14 cellular contexts compared by ENCODE assay signal in genomic region chr17:17345686-17346427, GRCh38. TPM values are rescaled to one million over a fixed set of nuclear protein-coding genes. Genes with fewer than 3 reads are reported as not detected.
DNase-seq lines count a peak whose midpoint lies in the region; TF ChIP-seq lines count a peak whose summit lies in the region.
"Had no signal": no experiment of that assay in that cellular context is flagged by ENCODE, and none has a peak within 500 bp of the region (broad histone marks: within the 10 kb centered on the region; RNA-seq: fewer than 3 reads in every experiment).

No MANE protein-coding gene starts in this region.

- H3K27ac ChIP-seq in stomach: no peak overlapping the region
- H3K27ac ChIP-seq: BLaER1 had no signal

- H3K9me3 Mint-ChIP-seq in neural crest cell: no peaks in the 10 kb centered on the region
- H3K9me3 Mint-ChIP-seq: CD8-positive, alpha-beta memory T cell had no signal

- H3K27me3 ChIP-seq in stomach: no peaks in the 10 kb centered on the region
- H3K27me3 ChIP-seq: BLaER1 had no signal

- DNase-seq in activated effector memory CD4-positive, alpha-beta T cell treated with anti-CD3 and anti-CD28 coated beads, Interleukin-2, amount 50 U/mL, for 16 hours: peak; percentile 27
- DNase-seq in activated effector memory CD4-positive, alpha-beta T cell treated with Interleukin-2 at 50 U/mL for 16 hours: no peak
- peak; percentile 44 for DNase-seq in ecto neural progenitor cell (ENCODE audit: low spot score)
- DNase-seq in neural crest cell (ENCODE audit: low read depth, low spot score): no peak
- DNase-seq in stomach: peak; percentile 13
- DNase-seq in T-helper 9 cell: no peak
- no peak for DNase-seq in KBM-7
- DNase-seq in NCI-H1092 (lab: John Stamatoyannopoulos, UW): no peak
- DNase-seq: CD8-positive, alpha-beta memory T cell; DMS79 treated with DMSO at 0.1 percent for 48 hours; NCI-H1930; NCI-H446; NCI-H69 had no signal

- H3K4me1 Mint-ChIP-seq in neural crest cell: no peaks in the 10 kb centered on the region
- H3K4me1 Mint-ChIP-seq: CD8-positive, alpha-beta memory T cell had no signal

- peaks cover 7 to 14% (median 10%) of the 10 kb centered on the region in 4 donors for H3K4me1 ChIP-seq in stomach

- no peak for TF ChIP-seq CTCF in neural crest cell (conservative IDR thresholded peaks at IDR 0.05)
- no peak for TF ChIP-seq CTCF in stomach (IDR thresholded peaks at IDR 0.05)

- 86 to 94% (median 89%) methylated on average over 13 to 14 of the region's 14 CpGs for WGBS in stomach, 5 donors

- H3K4me3 ChIP-seq in stomach: no peak overlapping the region
- H3K4me3 ChIP-seq: BLaER1 had no signal

- no peaks in the 10 kb centered on the region for H3K36me3 Mint-ChIP-seq in neural crest cell (ENCODE audit: low read depth)

- no peaks in the 10 kb centered on the region for H3K9me3 ChIP-seq in stomach
- H3K9me3 ChIP-seq: BLaER1 had no signal

- in situ Hi-C loops in KBM-7 (cut with MboI; ENCODE audit: low pct_unique_long_range_greater_than_20kb, low sequenced_read_pairs): no loop called here

- no peak overlapping the region for H3K4me3 Mint-ChIP-seq in neural crest cell
- H3K4me3 Mint-ChIP-seq: CD8-positive, alpha-beta memory T cell had no signal

- intact Hi-C loops in stomach (cut with DNase I; ENCODE audit: low total_unique reads): no loop called here

- TF ChIP-seq EP300 in stomach (IDR thresholded peaks at IDR 0.05): no peak

- TF ChIP-seq POLR2A in stomach (IDR thresholded peaks at IDR 0.05): no peak

- H3K27me3 Mint-ChIP-seq in neural crest cell (ENCODE audit: low read depth): no peaks in the 10 kb centered on the region
- H3K27me3 Mint-ChIP-seq: CD8-positive, alpha-beta memory T cell had no signal

- H3K27ac Mint-ChIP-seq in neural crest cell (ENCODE audit: unreplicated experiment): peak overlapping the region; percentile 73
- H3K27ac Mint-ChIP-seq: CD8-positive, alpha-beta memory T cell had no signal

- H3K36me3 ChIP-seq in stomach: peaks cover 0 to 11% (median 0%) of the 10 kb centered on the region in 4 donors
- H3K36me3 ChIP-seq: BLaER1 had no signal

RNA-seq across cellular contexts. Expression of gene NT5M, which starts 42.7 kb away (rescaled TPM):
- 8.4 and 10.3 TPM in 2 replicates for total RNA-seq in neural crest cell
- total RNA-seq in stomach: 1 to 10 TPM in 2 of 5 donors, under 1 TPM in 1, not detected in 2; 0.72 to 6.6 (median 2.2) TPM
- polyA plus RNA-seq in stomach: 1 to 10 TPM; 1.5 to 4.4 (median 3.3) TPM

Comparison
In these comparisons a context has a peak if more than half of its experiments do, and no peak if none do; other contexts are left out.
1. DNase-seq: peak in activated effector memory CD4-positive, alpha-beta T cell treated with anti-CD3 and anti-CD28 coated beads, Interleukin-2, amount 50 U/mL, for 16 hours (single experiment), ecto neural progenitor cell (single experiment) and stomach (single experiment); none in activated effector memory CD4-positive, alpha-beta T cell treated with Interleukin-2 at 50 U/mL for 16 hours (single experiment), neural crest cell (single experiment), T-helper 9 cell (single experiment), KBM-7 (single experiment) and NCI-H1092 (single experiment).